1 cellular context compared by ENCODE assay signal in genomic region chr3:171249171-171249692, GRCh38.
TF ChIP-seq lines count a peak whose summit lies in the region.

No MANE protein-coding gene starts in this region.

TF ChIP-seq in GM23338, 12 proteins besides CTCF, POLR2A, EP300 and RAD21 (continued from another document):
- TF ChIP-seq, protein P1, sequence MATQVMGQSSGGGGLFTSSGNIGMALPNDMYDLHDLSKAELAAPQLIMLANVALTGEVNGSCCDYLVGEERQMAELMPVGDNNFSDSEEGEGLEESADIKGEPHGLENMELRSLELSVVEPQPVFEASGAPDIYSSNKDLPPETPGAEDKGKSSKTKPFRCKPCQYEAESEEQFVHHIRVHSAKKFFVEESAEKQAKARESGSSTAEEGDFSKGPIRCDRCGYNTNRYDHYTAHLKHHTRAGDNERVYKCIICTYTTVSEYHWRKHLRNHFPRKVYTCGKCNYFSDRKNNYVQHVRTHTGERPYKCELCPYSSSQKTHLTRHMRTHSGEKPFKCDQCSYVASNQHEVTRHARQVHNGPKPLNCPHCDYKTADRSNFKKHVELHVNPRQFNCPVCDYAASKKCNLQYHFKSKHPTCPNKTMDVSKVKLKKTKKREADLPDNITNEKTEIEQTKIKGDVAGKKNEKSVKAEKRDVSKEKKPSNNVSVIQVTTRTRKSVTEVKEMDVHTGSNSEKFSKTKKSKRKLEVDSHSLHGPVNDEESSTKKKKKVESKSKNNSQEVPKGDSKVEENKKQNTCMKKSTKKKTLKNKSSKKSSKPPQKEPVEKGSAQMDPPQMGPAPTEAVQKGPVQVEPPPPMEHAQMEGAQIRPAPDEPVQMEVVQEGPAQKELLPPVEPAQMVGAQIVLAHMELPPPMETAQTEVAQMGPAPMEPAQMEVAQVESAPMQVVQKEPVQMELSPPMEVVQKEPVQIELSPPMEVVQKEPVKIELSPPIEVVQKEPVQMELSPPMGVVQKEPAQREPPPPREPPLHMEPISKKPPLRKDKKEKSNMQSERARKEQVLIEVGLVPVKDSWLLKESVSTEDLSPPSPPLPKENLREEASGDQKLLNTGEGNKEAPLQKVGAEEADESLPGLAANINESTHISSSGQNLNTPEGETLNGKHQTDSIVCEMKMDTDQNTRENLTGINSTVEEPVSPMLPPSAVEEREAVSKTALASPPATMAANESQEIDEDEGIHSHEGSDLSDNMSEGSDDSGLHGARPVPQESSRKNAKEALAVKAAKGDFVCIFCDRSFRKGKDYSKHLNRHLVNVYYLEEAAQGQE (IDR thresholded peaks at IDR 0.05; ENCODE audit: unreplicated experiment), result no peak
- no peak for TF ChIP-seq ZNF331 (CRISPR knock-in tag; IDR thresholded peaks at IDR 0.05; ENCODE audit: low read depth)
- TF ChIP-seq STAT1 (IDR thresholded peaks at IDR 0.05; ENCODE audit: unreplicated experiment), result no peak
- TF ChIP-seq NANOG (IDR thresholded peaks at IDR 0.05; ENCODE audit: borderline replicate concordance), result no peak
